In the genomic region with DNA sequence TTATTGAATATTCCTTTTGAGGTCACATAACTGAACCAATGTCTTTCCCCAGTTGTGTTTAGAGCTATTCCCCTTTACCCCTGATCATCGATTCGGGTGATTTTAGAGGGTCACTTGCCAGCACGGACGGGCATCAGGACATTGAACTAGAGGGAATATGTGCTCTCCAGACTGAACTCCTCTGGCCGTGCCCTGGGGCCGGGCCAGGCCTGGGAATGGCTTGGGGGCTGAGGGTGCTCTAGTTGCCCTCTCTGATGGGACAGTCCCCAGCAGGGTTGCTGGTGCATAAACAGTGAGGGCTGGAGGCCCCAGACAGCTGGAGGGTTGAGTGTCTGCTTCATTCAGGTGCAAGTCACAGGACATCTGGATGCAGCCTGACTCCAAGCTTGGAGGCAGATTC, we compare ENCODE assay signal across 35 cellular contexts.
"Had no signal": no experiment of that assay in that cellular context is flagged by ENCODE, and none has a peak within 500 bp of the region (broad histone marks: within the 10 kb centered on the region; RNA-seq: fewer than 3 reads in every experiment).

No MANE protein-coding gene starts in this region.

- H3K9me3 ChIP-seq: MG63 had no signal

- H3K4me2 ChIP-seq: KMS-11 had no signal

- H3K27me3 ChIP-seq: MG63 had no signal

- H3K9ac ChIP-seq: KMS-11 had no signal

- H3K36me3 ChIP-seq: MG63 had no signal

- H3K27ac ChIP-seq: KMS-11 had no signal

- H3K4me3 ChIP-seq: MG63 had no signal

- DNase-seq: Karpas-422, Kasumi-1, KBM-7, KG1, MG63, MM.1S, MV-4-11, NCI-H1048, NCI-H1092, NCI-H1092 treated with DMSO at 0.1 percent for 48 hours, NCI-H1105, NCI-H1105 treated with DMSO at 0.1 percent for 48 hours, NCI-H1417, NCI-H1417 treated with DMSO at 0.1 percent for 48 hours, NCI-H1436, NCI-H1436 treated with DMSO at 0.1 percent for 48 hours, NCI-H146, NCI-H1694, NCI-H1694 treated with DMSO at 0.1 percent for 48 hours, NCI-H187, NCI-H187 treated with DMSO at 0.1 percent for 48 hours, NCI-H1930, NCI-H2029, NCI-H2029 treated with DMSO at 0.1 percent for 48 hours, NCI-H2081, NCI-H2081 treated with DMSO at 0.1 percent for 48 hours, NCI-H2107, NCI-H2171, NCI-H2171 treated with DMSO at 0.1 percent for 48 hours, NCI-H2227 treated with DMSO at 0.1 percent for 48 hours, NCI-H226, NCI-H345, NCI-H446, NCI-H446 treated with DMSO at 0.1 percent for 48 hours had no signal
